Comparison of ENCODE assay signal across 37 cellular contexts in the genomic region with DNA sequence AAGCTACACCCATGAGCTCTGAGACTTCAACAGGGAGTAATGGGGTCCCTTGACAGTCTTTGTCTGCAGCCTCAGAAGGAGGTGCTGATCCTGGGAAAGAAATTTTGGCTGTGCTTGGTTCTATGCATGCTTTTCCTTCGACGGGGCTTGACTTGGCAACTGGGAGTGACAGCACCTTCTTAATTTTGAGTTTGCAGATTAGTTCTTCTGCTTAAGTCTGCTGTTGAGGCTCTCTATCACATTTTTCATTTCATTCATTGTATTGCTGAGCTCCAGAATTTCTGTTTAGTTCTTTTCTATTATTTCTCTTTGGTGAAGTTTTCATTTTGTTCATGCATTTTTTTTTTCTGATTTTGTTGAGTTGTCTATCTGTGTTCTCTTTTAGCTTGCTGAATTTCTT.
DNase-seq lines count a peak whose midpoint lies in the region; ATAC-seq, FAIRE-seq and TF ChIP-seq lines count a peak whose summit lies in the region.
"Had no signal": no experiment of that assay in that cellular context is flagged by ENCODE, and none has a peak within 500 bp of the region (broad histone marks: within the 10 kb centered on the region; RNA-seq: fewer than 3 reads in every experiment).

No MANE protein-coding gene starts in this region.

- TF ChIP-seq POLR2A in HepG2 (IDR thresholded peaks at IDR 0.05; ENCODE audit: insufficient read depth in 1 of 2, low read depth in 2 of 2, low read length in 2 of 2) (no peak), right lobe of liver (IDR thresholded peaks at IDR 0.05) (no peak), esophagus muscularis mucosa (IDR thresholded peaks at IDR 0.05; ENCODE audit: low read depth) (no peak), thyroid gland (IDR thresholded peaks at IDR 0.05) (no peak)

- POLR2A ChIA-PET in HepG2 (lab: Yijun Ruan, JAX), result no interaction called here
- POLR2A ChIA-PET in HEK293 (lab: Yijun Ruan, JAX), result no interaction called here

- 0 out of 2 replicates have a peak, but pooled peaks cover 4% of the 10 kb centered on the region for H3F3A ChIP-seq in GM23248 (ENCODE audit: insufficient read depth)

- H3K79me2 ChIP-seq in HepG2 (ENCODE audit: insufficient read depth, low read length) (no peaks in the 10 kb centered on the region), GM23248 (ENCODE audit: insufficient read depth) (no peaks in the 10 kb centered on the region)

- in situ Hi-C loops in HepG2 (cut with HindIII; ENCODE audit: extremely low pct_ligation_motif_present, low pct_unique_long_range_greater_than_20kb) (no loop called here), GM23248 (cut with MboI) (no loop called here)

- H3K9me3 ChIP-seq in HepG2 (ENCODE audit: low read length) (no peaks in the 10 kb centered on the region), right lobe of liver (no peaks in the 10 kb centered on the region), HEK293 (ENCODE audit: control insufficient read depth, insufficient read depth, low read depth, low read length) (no peaks in the 10 kb centered on the region), esophagus muscularis mucosa (peaks cover 0 to 11% (median 4%) of the 10 kb centered on the region in 4 donors), thyroid gland (no peaks in the 10 kb centered on the region), GM23248 (ENCODE audit: low read depth) (no peaks in the 10 kb centered on the region)
- H3K9me3 ChIP-seq: BE2C had no signal

- no peaks in the 10 kb centered on the region for H3K27me3 Mint-ChIP-seq in osteocyte (ENCODE audit: unreplicated experiment)

- DNase-seq in HepG2 (ENCODE audit: low spot score), result no peak
- DNase-seq in right lobe of liver, result no peak
- peak; percentile 50 for DNase-seq in esophagus muscularis mucosa (ENCODE audit: extremely low spot score)
- peak; percentile 17 for DNase-seq in osteocyte (ENCODE audit: extremely low spot score, unreplicated experiment)
- DNase-seq in thyroid gland, result no peak
- DNase-seq in GM23248, result no peak
- DNase-seq: 8988T; ACHN; AML-193; BE2C; C1 segment of cervical spinal cord; Caco-2; Calu3; CD4-positive, alpha-beta memory T cell; CD4-positive, alpha-beta T cell; CD4-positive, CD25-positive, alpha-beta regulatory T cell; CD8-positive, alpha-beta memory T cell; CD8-positive, alpha-beta T cell; COR-L47; DMS 273 treated with DMSO at 0.1 percent for 48 hours; DMS153; DMS53; DMS79; DMS79 treated with DMSO at 0.1 percent for 48 hours; DND-41; EL had no signal

- no peaks in the 10 kb centered on the region for H4K20me1 ChIP-seq in HepG2 (ENCODE audit: insufficient read depth, low read length)
- no peaks in the 10 kb centered on the region for H4K20me1 ChIP-seq in GM23248 (ENCODE audit: insufficient read depth)
- H4K20me1 ChIP-seq: BLaER1; BLaER1 treated with 17β-estradiol and CSF1 and Interleukin-3, amounts not matched to agents 10 nM and 100 nM had no signal

- 26% methylated on average over 2 of the region's 2 CpGs for WGBS in HepG2 (ENCODE audit: low lambda C conversion rate)
- no CpG with 5 or more reads among the region's 2 CpGs for WGBS in right lobe of liver (ENCODE audit: insufficient coverage, low coverage, low lambda C conversion rate, missing lambda C conversion rate)
- WGBS in esophagus muscularis mucosa, result 92% methylated on average over 2 of the region's 2 CpGs
- 94 to 96% methylated on average over 2 of the region's 2 CpGs for WGBS in thyroid gland, 2 donors
- WGBS in GM23248 (ENCODE audit: low coverage in 1 of 2, low lambda C conversion rate in 2 of 2, missing lambda C conversion rate in 2 of 2), 2 experiments, result 68 to 69% methylated on average over 2 of the region's 2 CpGs

- BruUV-seq in HepG2 (replicated peaks; lab: Mats Ljungman, UMichigan), result no TSS peak

- intact Hi-C loops in HepG2 (cut with micrococcal nuclease; ENCODE audit: unreplicated experiment) (no loop called here), right lobe of liver (cut with DNase I) (no loop called here), esophagus muscularis mucosa (cut with DNase I) (no loop called here), thyroid gland (cut with DNase I) (no loop called here)

- TF ChIP-seq RAD21 in HepG2 (CRISPR knock-in tag; IDR thresholded peaks at IDR 0.05), result no peak

- no peak overlapping the region for H3K4me3 ChIP-seq in HepG2 (replicated peaks in 1 of 3; ENCODE audit: insufficient read depth in 1 of 3, low read depth in 2 of 3, low read length in 3 of 3)
- H3K4me3 ChIP-seq in right lobe of liver, result no peak overlapping the region
- no peak overlapping the region for H3K4me3 ChIP-seq in HEK293 (ENCODE audit: low read depth, low read length)
- no peak overlapping the region for H3K4me3 ChIP-seq in esophagus muscularis mucosa
- no peak overlapping the region for H3K4me3 ChIP-seq in thyroid gland (replicated peaks in 1 of 3)
- H3K4me3 ChIP-seq in GM23248, result no peak overlapping the region
- H3K4me3 ChIP-seq: A549; BLaER1; BLaER1 treated with 17β-estradiol and CSF1 and Interleukin-3, amounts not matched to agents 10 nM and 100 nM had no signal

- FAIRE-seq in HepG2 (lab: Jason Lieb, UNC), result no peak
- FAIRE-seq: A204.1, A549, D721Med had no signal

- no peak for TF ChIP-seq EP300 in HepG2 (IDR thresholded peaks at IDR 0.05; ENCODE audit: low read depth in 2 of 2, low read length in 2 of 2)
- TF ChIP-seq EP300 in HepG2 (CRISPR knock-in tag; IDR thresholded peaks at IDR 0.05; ENCODE audit: borderline replicate concordance), result no peak
- no peak for TF ChIP-seq EP300 in esophagus muscularis mucosa (IDR thresholded peaks at IDR 0.05)

- no peak overlapping the region for H3K4me3 Mint-ChIP-seq in osteocyte (ENCODE audit: unreplicated experiment)
- H3K4me3 Mint-ChIP-seq: B cell; CD14-positive monocyte; CD4-positive, alpha-beta memory T cell; CD4-positive, alpha-beta T cell; CD4-positive, CD25-positive, alpha-beta regulatory T cell; CD8-positive, alpha-beta memory T cell; CD8-positive, alpha-beta T cell had no signal

- H3K9me3 Mint-ChIP-seq in osteocyte (ENCODE audit: unreplicated experiment), result peaks cover 10% of the 10 kb centered on the region
- H3K9me3 Mint-ChIP-seq: CD4-positive, alpha-beta T cell had no signal

- H3K9ac ChIP-seq in HepG2 (ENCODE audit: insufficient read depth, low read depth, low read length) (no peak overlapping the region), GM23248 (no peak overlapping the region)
- H3K9ac ChIP-seq: BLaER1; BLaER1 treated with 17β-estradiol and CSF1 and Interleukin-3, amounts not matched to agents 10 nM and 100 nM had no signal

- no peak overlapping the region for H3K27ac Mint-ChIP-seq in osteocyte (ENCODE audit: unreplicated experiment)
- H3K27ac Mint-ChIP-seq: B cell; CD14-positive monocyte; CD4-positive, alpha-beta memory T cell; CD4-positive, alpha-beta T cell; CD8-positive, alpha-beta T cell had no signal

- H3K27me3 ChIP-seq in HepG2 (ENCODE audit: control insufficient read depth in 1 of 2, insufficient read depth in 2 of 2, low read length in 2 of 2), result no peaks in the 10 kb centered on the region
- H3K27me3 ChIP-seq in right lobe of liver, result no peaks in the 10 kb centered on the region
- H3K27me3 ChIP-seq in esophagus muscularis mucosa, result no peaks in the 10 kb centered on the region
- no peaks in the 10 kb centered on the region for H3K27me3 ChIP-seq in thyroid gland
- 0 out of 2 replicates have a peak, but pooled peaks cover 5% of the 10 kb centered on the region for H3K27me3 ChIP-seq in GM23248 (replicated peaks; ENCODE audit: insufficient read depth)
- H3K27me3 ChIP-seq: BE2C; BLaER1; BLaER1 treated with 17β-estradiol and CSF1 and Interleukin-3, amounts not matched to agents 10 nM and 100 nM had no signal

- no peak for ATAC-seq in HepG2
- ATAC-seq in right lobe of liver, result no peak
- no peak for ATAC-seq in GM18873 (IDR thresholded peaks at IDR 0.05; ENCODE audit: low FRiP score, unreplicated experiment)
- ATAC-seq: A549; CD8-positive, alpha-beta T cell had no signal

- CTCF ChIA-PET in HepG2 (lab: Yijun Ruan, JAX; ENCODE audit: low intra/inter-chr PET ratio, low total read pairs) (no interaction called here), HEK293 (lab: Yijun Ruan, JAX) (no interaction called here)

- H3K4me1 ChIP-seq in HepG2 (ENCODE audit: insufficient read depth, low read length), result no peaks in the 10 kb centered on the region
- no peaks in the 10 kb centered on the region for H3K4me1 ChIP-seq in right lobe of liver
- no peaks in the 10 kb centered on the region for H3K4me1 ChIP-seq in HEK293 (ENCODE audit: control insufficient read depth, insufficient read depth, low read length)
- peaks cover 14 to 22% (median 20%) of the 10 kb centered on the region in 4 donors for H3K4me1 ChIP-seq in esophagus muscularis mucosa
- peaks cover 18 to 21% of the 10 kb centered on the region in 2 donors for H3K4me1 ChIP-seq in thyroid gland
- peaks cover 22% of the 10 kb centered on the region for H3K4me1 ChIP-seq in GM23248 (ENCODE audit: insufficient read depth)
- H3K4me1 ChIP-seq: BLaER1; BLaER1 treated with 17β-estradiol and CSF1 and Interleukin-3, amounts not matched to agents 10 nM and 100 nM; Caco-2 had no signal

- H3K4me2 ChIP-seq in HepG2 (ENCODE audit: low read depth, low read length) (no peak overlapping the region), GM23248 (ENCODE audit: unreplicated experiment) (no peak overlapping the region)
- H3K4me2 ChIP-seq: A549; BLaER1; BLaER1 treated with 17β-estradiol and CSF1 and Interleukin-3, amounts not matched to agents 10 nM and 100 nM had no signal

- no peaks in the 10 kb centered on the region for H3K9me2 ChIP-seq in GM23248 (ENCODE audit: insufficient read depth)

- no peak overlapping the region for H3K27ac ChIP-seq in HepG2 (ENCODE audit: extremely low read length, insufficient read depth, low read length)
- H3K27ac ChIP-seq in right lobe of liver, result no peak overlapping the region
- H3K27ac ChIP-seq in HEK293 (ENCODE audit: extremely low read depth, low read depth, low read length), result no peak overlapping the region
- no peak overlapping the region for H3K27ac ChIP-seq in esophagus muscularis mucosa (replicated peaks in 1 of 4)
- H3K27ac ChIP-seq in thyroid gland, result no peak overlapping the region
- H3K27ac ChIP-seq in GM23248, result no peak overlapping the region
- H3K27ac ChIP-seq: 22Rv1; A549; BLaER1; BLaER1 treated with 17β-estradiol and CSF1 and Interleukin-3, amounts not matched to agents 10 nM and 100 nM; C4-2B had no signal

- H2AFZ ChIP-seq in HepG2 (ENCODE audit: low read length) (no peak overlapping the region), GM23248 (no peak overlapping the region)

- TF ChIP-seq CTCF in HepG2 (CRISPR knock-in tag; IDR thresholded peaks at IDR 0.05) (no peak), right lobe of liver (IDR thresholded peaks at IDR 0.05) (no peak), HEK293 (tag by site-specific recombination; IDR thresholded peaks at IDR 0.05) (no peak), esophagus muscularis mucosa (IDR thresholded peaks at IDR 0.05) (no peak), osteocyte (IDR thresholded peaks at IDR 0.05) (no peak), thyroid gland (IDR thresholded peaks at IDR 0.05) (no peak)

- H3K36me3 ChIP-seq in HepG2 (replicated peaks in 1 of 2; ENCODE audit: control insufficient read depth in 1 of 2, insufficient read depth in 2 of 2, low read length in 2 of 2) (no peaks in the 10 kb centered on the region), right lobe of liver (no peaks in the 10 kb centered on the region), HEK293 (ENCODE audit: control insufficient read depth in 2 of 2, insufficient read depth in 1 of 2, low read length in 2 of 2) (no peaks in the 10 kb centered on the region), esophagus muscularis mucosa (no peaks in the 10 kb centered on the region), thyroid gland (no peaks in the 10 kb centered on the region), GM23248 (ENCODE audit: low read depth) (no peaks in the 10 kb centered on the region)
- H3K36me3 ChIP-seq: BE2C; BLaER1; BLaER1 treated with 17β-estradiol and CSF1 and Interleukin-3, amounts not matched to agents 10 nM and 100 nM had no signal

- peaks cover 35% of the 10 kb centered on the region for H3K4me1 Mint-ChIP-seq in osteocyte (ENCODE audit: unreplicated experiment)
- H3K4me1 Mint-ChIP-seq: B cell; CD14-positive monocyte; CD4-positive, alpha-beta memory T cell; CD4-positive, CD25-positive, alpha-beta regulatory T cell; CD8-positive, alpha-beta memory T cell had no signal

- peaks cover 7% of the 10 kb centered on the region for H3K36me3 Mint-ChIP-seq in osteocyte (ENCODE audit: unreplicated experiment)
- H3K36me3 Mint-ChIP-seq: CD14-positive monocyte; CD4-positive, alpha-beta memory T cell; CD4-positive, CD25-positive, alpha-beta regulatory T cell; CD8-positive, alpha-beta T cell had no signal

Comparison
In these comparisons a context has a peak if more than half of its experiments do, and no peak if none do; other contexts are left out.
1. DNase-seq: peak in esophagus muscularis mucosa (single experiment) and osteocyte (single experiment); none in HepG2 (single experiment), right lobe of liver (0 of 3), thyroid gland (0 of 2) and GM23248 (single experiment).